In genomic region chr6:53335224-53335994, GRCh38 we compare ENCODE assay signal across 9 cellular contexts. TPM values are rescaled to one million over a fixed set of nuclear protein-coding genes. Genes with fewer than 3 reads are reported as not detected.
DNase-seq lines count a peak whose midpoint lies in the region; ATAC-seq and TF ChIP-seq lines count a peak whose summit lies in the region.
"Had no signal": no experiment of that assay in that cellular context is flagged by ENCODE, and none has a peak within 500 bp of the region (broad histone marks: within the 10 kb centered on the region; RNA-seq: fewer than 3 reads in every experiment).

No MANE protein-coding gene starts in this region.

- peaks cover 70% of the 10 kb centered on the region for H3K4me1 ChIP-seq in Loucy (ENCODE audit: insufficient read depth, low read length, poor library complexity, severe bottlenecking)
- H3K4me1 ChIP-seq in mononuclear cell (ENCODE audit: insufficient read depth, low read length): peaks cover 69% of the 10 kb centered on the region

- peak; percentile 87 for ATAC-seq in GM21423 (IDR thresholded peaks at IDR 0.05; ENCODE audit: unreplicated experiment)

- H3K27me3 ChIP-seq in Loucy (ENCODE audit: insufficient read depth, low read length, poor library complexity, severe bottlenecking) (no peaks in the 10 kb centered on the region), mononuclear cell (ENCODE audit: insufficient read depth, low read length) (no peaks in the 10 kb centered on the region), dorsolateral prefrontal cortex (no peaks in the 10 kb centered on the region)

- H3K4me3 ChIP-seq in Loucy (ENCODE audit: low read length, poor library complexity, severe bottlenecking) (peak overlapping the region; percentile 31), mononuclear cell (ENCODE audit: low read length) (peak overlapping the region; percentile 32), dorsolateral prefrontal cortex (peak overlapping the region in 4 of 59 donors; percentile 3 to 13 (median 8))

- H4K20me1 ChIP-seq in Loucy (ENCODE audit: insufficient read depth, low read length, poor library complexity, severe bottlenecking): peaks cover 100% of the 10 kb centered on the region

- no peaks in the 10 kb centered on the region for H3F3A ChIP-seq in Loucy (ENCODE audit: low read depth)

- H3K36me3 ChIP-seq in Loucy (ENCODE audit: insufficient read depth, low read length): peaks cover 45% of the 10 kb centered on the region; the same call in 1 of the 2 replicates

- H3K9ac ChIP-seq in Loucy (ENCODE audit: low read depth, low read length, poor library complexity, severe bottlenecking): no peak overlapping the region

- TF ChIP-seq CTCF in Loucy (conservative IDR thresholded peaks at IDR 0.05; ENCODE audit: low read length): no peak
- no peak for TF ChIP-seq CTCF in dorsolateral prefrontal cortex (IDR thresholded peaks at IDR 0.05 in 54 of 56, conservative IDR thresholded peaks at IDR 0.05 in 2 of 56; ENCODE audit: low read depth in 1 of 56, partially characterized antibody in 56 of 56)

- H3K4me2 ChIP-seq in Loucy (ENCODE audit: low read depth, low read length, poor library complexity, severe bottlenecking): peak overlapping the region; percentile 61

- H2AFZ ChIP-seq in Loucy (ENCODE audit: low read length): no peak overlapping the region

- peaks cover 100% of the 10 kb centered on the region for H3K79me2 ChIP-seq in Loucy (ENCODE audit: insufficient read depth, low read length)

- H3K9me3 ChIP-seq in Loucy (ENCODE audit: insufficient read depth, low read depth, low read length) (no peaks in the 10 kb centered on the region), mononuclear cell (ENCODE audit: low read depth, low read length) (no peaks in the 10 kb centered on the region)

- DNase-seq in DMS53 (lab: John Stamatoyannopoulos, UW) (peak; percentile 79), activated T-cell treated with anti-CD3 and anti-CD28 coated beads for 4 hours (peak; percentile 44), substantia nigra (lab: John Stamatoyannopoulos, UW) (peak in 2 of 49 donors; percentile 12 to 24), dorsolateral prefrontal cortex (no peak), KG1 (lab: John Stamatoyannopoulos, UW) (no peak)

- intact Hi-C loops in dorsolateral prefrontal cortex (cut with DNase I): no loop called here

- H3K9me2 ChIP-seq in Loucy (replicated peaks; ENCODE audit: low read depth, low read length): no peaks in the 10 kb centered on the region

- H3K27ac ChIP-seq in substantia nigra (ENCODE audit: low read depth, low read length, poor library complexity, severe bottlenecking) (peak overlapping the region; percentile 14), dorsolateral prefrontal cortex (peak overlapping the region in 10 of 59 donors; percentile 3 to 45 (median 22))
- H3K27ac ChIP-seq: epithelial cell of prostate had no signal

RNA-seq across cellular contexts. Expression of gene ELOVL5, which starts 13.3 kb away (rescaled TPM):
- total RNA-seq in mononuclear cell (94.8 TPM), dorsolateral prefrontal cortex (100 to 1,000 TPM in 10 of 120 experiments, 10 to 100 TPM in 110; 39.4 to 153 (median 66.8) TPM)

Comparison
In these comparisons a context has a peak if more than half of its experiments do, and no peak if none do; other contexts are left out.
1. DNase-seq: peak in DMS53 (single experiment) and activated T-cell treated with anti-CD3 and anti-CD28 coated beads for 4 hours (single experiment); none in dorsolateral prefrontal cortex (0 of 10) and KG1 (single experiment).